Comparison of ENCODE assay signal across 12 cellular contexts in the genomic region with DNA sequence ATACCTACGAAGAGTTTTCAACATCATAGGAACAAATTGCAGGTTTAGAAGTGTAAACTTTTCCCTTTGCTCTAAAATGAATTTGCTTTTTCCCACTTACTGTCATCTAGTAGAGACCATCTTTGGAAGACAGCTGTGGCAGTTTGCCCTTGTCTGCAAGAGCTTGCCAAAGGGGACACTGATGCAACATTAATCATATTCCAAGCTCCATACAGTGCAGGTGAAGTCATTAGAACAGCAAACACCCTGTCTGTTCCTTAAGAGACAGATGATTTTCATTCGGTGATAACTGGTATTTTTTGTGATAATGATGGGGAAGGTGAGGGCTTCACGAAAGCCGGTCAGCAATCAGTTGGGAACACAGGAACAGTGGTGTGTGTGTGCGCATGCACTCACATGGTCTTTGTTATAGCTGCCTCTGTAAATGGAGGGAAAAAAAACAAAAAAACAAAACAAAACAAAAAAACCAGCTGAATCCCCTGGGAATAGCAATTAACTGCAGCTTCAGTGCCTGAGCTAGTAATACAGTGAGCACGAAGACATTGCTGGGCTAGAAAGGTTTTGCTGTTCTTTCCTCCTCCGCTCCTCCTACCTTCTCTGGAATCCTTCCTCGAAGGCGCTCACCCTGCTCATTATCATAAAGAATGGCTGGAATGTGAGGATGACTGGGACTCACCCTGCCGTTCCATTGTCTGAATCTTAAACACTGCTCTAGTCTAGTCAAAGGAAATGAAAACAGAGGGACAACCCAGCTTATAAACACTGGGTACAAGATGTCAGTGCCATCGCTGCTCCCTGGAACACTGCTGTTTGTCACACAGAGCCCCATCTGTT. TPM values are rescaled to one million over a fixed set of nuclear protein-coding genes. Genes with fewer than 3 reads are reported as not detected.
DNase-seq lines count a peak whose midpoint lies in the region; ATAC-seq, FAIRE-seq and TF ChIP-seq lines count a peak whose summit lies in the region.
"Had no signal": no experiment of that assay in that cellular context is flagged by ENCODE, and none has a peak within 500 bp of the region (broad histone marks: within the 10 kb centered on the region; RNA-seq: fewer than 3 reads in every experiment).

No MANE protein-coding gene starts in this region.

- H3K36me3 ChIP-seq in astrocyte (ENCODE audit: insufficient read depth, low read length) (no peaks in the 10 kb centered on the region), iPS DF 6.9 (ENCODE audit: control insufficient read depth, insufficient read depth, low read length) (no peaks in the 10 kb centered on the region)
- H3K36me3 ChIP-seq: left lung had no signal

- H3K9me3 ChIP-seq in astrocyte (ENCODE audit: insufficient read depth, low read depth, low read length) (no peaks in the 10 kb centered on the region), iPS DF 6.9 (ENCODE audit: control insufficient read depth, insufficient read depth, low read length) (no peaks in the 10 kb centered on the region)

- peak overlapping the region; percentile 53 for H3K9ac ChIP-seq in astrocyte (ENCODE audit: low read length)

- H3K27ac Mint-ChIP-seq in astrocyte (ENCODE audit: unreplicated experiment) (peak overlapping the region; percentile 97), type B pancreatic cell (peak overlapping the region; percentile 79)
- no peak overlapping the region for H3K27ac Mint-ChIP-seq in activated naive CD8-positive, alpha-beta T cell treated with anti-CD3 and anti-CD28 coated beads, Interleukin-2, amount 50 U/mL, for 24 hours
- H3K27ac Mint-ChIP-seq: activated naive CD8-positive, alpha-beta T cell treated with anti-CD3 and anti-CD28 coated beads, Interleukin-2, amount 10 ng/mL, durations not matched to agents 7 days and 5 days had no signal

- WGBS in iPS DF 6.9 (ENCODE audit: insufficient coverage, insufficient read length), result no CpG with 5 or more reads among the region's 11 CpGs

- H3K4me3 Mint-ChIP-seq in astrocyte (ENCODE audit: unreplicated experiment), result peak overlapping the region; percentile 70
- peak overlapping the region; percentile 51 for H3K4me3 Mint-ChIP-seq in type B pancreatic cell
- H3K4me3 Mint-ChIP-seq in activated naive CD8-positive, alpha-beta T cell treated with anti-CD3 and anti-CD28 coated beads, Interleukin-2, amount 50 U/mL, for 24 hours, result no peak overlapping the region
- H3K4me3 Mint-ChIP-seq: activated naive CD8-positive, alpha-beta T cell treated with anti-CD3 and anti-CD28 coated beads, Interleukin-2, amount 10 ng/mL, durations not matched to agents 7 days and 5 days had no signal

- peak overlapping the region; percentile 67 for H2AFZ ChIP-seq in astrocyte (ENCODE audit: low read depth, low read length)

- peak overlapping the region; percentile 81 for H3K4me2 ChIP-seq in astrocyte (ENCODE audit: low read length)

- H3K9me3 Mint-ChIP-seq in astrocyte (ENCODE audit: unreplicated experiment) (peaks cover 2% of the 10 kb centered on the region), type B pancreatic cell (no peaks in the 10 kb centered on the region)
- H3K9me3 Mint-ChIP-seq in activated naive CD8-positive, alpha-beta T cell treated with anti-CD3 and anti-CD28 coated beads, Interleukin-2, amount 50 U/mL, for 24 hours, result peaks cover 6% of the 10 kb centered on the region
- H3K9me3 Mint-ChIP-seq: activated naive CD8-positive, alpha-beta T cell treated with anti-CD3 and anti-CD28 coated beads, Interleukin-2, amount 10 ng/mL, durations not matched to agents 7 days and 5 days had no signal

- H3K4me1 Mint-ChIP-seq in astrocyte (ENCODE audit: low read depth, unreplicated experiment), result peaks cover 18% of the 10 kb centered on the region
- H3K4me1 Mint-ChIP-seq in type B pancreatic cell (ENCODE audit: unreplicated experiment), result peaks cover 15% of the 10 kb centered on the region
- no peaks in the 10 kb centered on the region for H3K4me1 Mint-ChIP-seq in activated naive CD8-positive, alpha-beta T cell treated with anti-CD3 and anti-CD28 coated beads, Interleukin-2, amount 50 U/mL, for 24 hours
- H3K4me1 Mint-ChIP-seq: activated naive CD8-positive, alpha-beta T cell treated with anti-CD3 and anti-CD28 coated beads, Interleukin-2, amount 10 ng/mL, durations not matched to agents 7 days and 5 days had no signal

- H3K4me1 ChIP-seq in astrocyte (ENCODE audit: insufficient read depth, low read length) (peaks cover 13% of the 10 kb centered on the region), iPS DF 6.9 (ENCODE audit: control insufficient read depth, insufficient read depth, low read length) (peaks cover 5% of the 10 kb centered on the region; the same call in 1 of the 2 replicates)
- H3K4me1 ChIP-seq: left lung had no signal

- TF ChIP-seq CTCF in astrocyte (IDR thresholded peaks at IDR 0.05; ENCODE audit: insufficient read depth, low read depth, low read length) (no peak), type B pancreatic cell (conservative IDR thresholded peaks at IDR 0.05) (no peak)

- H3K36me3 Mint-ChIP-seq in astrocyte (ENCODE audit: low read depth, unreplicated experiment), result peaks cover 2% of the 10 kb centered on the region
- no peaks in the 10 kb centered on the region for H3K36me3 Mint-ChIP-seq in type B pancreatic cell
- H3K36me3 Mint-ChIP-seq in activated naive CD8-positive, alpha-beta T cell treated with anti-CD3 and anti-CD28 coated beads, Interleukin-2, amount 50 U/mL, for 24 hours (ENCODE audit: low read depth), result no peaks in the 10 kb centered on the region
- H3K36me3 Mint-ChIP-seq: activated naive CD8-positive, alpha-beta T cell treated with anti-CD3 and anti-CD28 coated beads, Interleukin-2, amount 10 ng/mL, durations not matched to agents 7 days and 5 days had no signal

- H3K4me3 ChIP-seq in astrocyte (ENCODE audit: insufficient read depth, low read depth, low read length) (peak overlapping the region; percentile 30), iPS DF 6.9 (ENCODE audit: low read length) (no peak overlapping the region)
- H3K4me3 ChIP-seq: left lung had no signal

- ATAC-seq in activated naive CD8-positive, alpha-beta T cell treated with anti-CD3 and anti-CD28 coated beads, Interleukin-2, amount 50 U/mL, for 24 hours, result no peak
- ATAC-seq: left lung had no signal

- H3K27me3 Mint-ChIP-seq in astrocyte (ENCODE audit: low read depth, unreplicated experiment) (no peaks in the 10 kb centered on the region), type B pancreatic cell (no peaks in the 10 kb centered on the region)
- H3K27me3 Mint-ChIP-seq in activated naive CD8-positive, alpha-beta T cell treated with anti-CD3 and anti-CD28 coated beads, Interleukin-2, amount 50 U/mL, for 24 hours, result peaks cover 5% of the 10 kb centered on the region
- H3K27me3 Mint-ChIP-seq: activated naive CD8-positive, alpha-beta T cell treated with anti-CD3 and anti-CD28 coated beads, Interleukin-2, amount 10 ng/mL, durations not matched to agents 7 days and 5 days had no signal

- no peaks in the 10 kb centered on the region for H3K79me2 ChIP-seq in astrocyte (ENCODE audit: insufficient read depth, low read length)

- peak; percentile 75 for FAIRE-seq in astrocyte (lab: Jason Lieb, UNC)
- FAIRE-seq: A204.1 had no signal

- H3K27me3 ChIP-seq in astrocyte (ENCODE audit: insufficient read depth, low read length), result no peaks in the 10 kb centered on the region
- H3K27me3 ChIP-seq in iPS DF 6.9 (ENCODE audit: control insufficient read depth, insufficient read depth, low read length), result no peaks in the 10 kb centered on the region

- H4K20me1 ChIP-seq in astrocyte (ENCODE audit: insufficient read depth, low read length), result no peaks in the 10 kb centered on the region

- H3K27ac ChIP-seq in astrocyte (ENCODE audit: low read depth, low read length) (peak overlapping the region; percentile 44), iPS DF 6.9 (ENCODE audit: low read length) (no peak overlapping the region)
- H3K27ac ChIP-seq: HL-60, left lung had no signal

- DNase-seq in NCI-H748 (lab: John Stamatoyannopoulos, UW; ENCODE audit: unreplicated experiment) (peak; percentile 31), NCI-H748 treated with DMSO at 0.1 percent for 48 hours (lab: John Stamatoyannopoulos, UW) (no peak), astrocyte (ENCODE audit: low read depth) (peak; percentile 80), iPS DF 6.9 (ENCODE audit: low read depth, low spot score) (peak; percentile 83), type B pancreatic cell (ENCODE audit: extremely low spot score, unreplicated experiment) (no peak), SHP77 treated with DMSO at 0.1 percent for 48 hours (lab: John Stamatoyannopoulos, UW) (no peak), NCI-H1092 treated with DMSO at 0.1 percent for 48 hours (lab: John Stamatoyannopoulos, UW) (no peak)
- no peak for DNase-seq in activated naive CD8-positive, alpha-beta T cell treated with anti-CD3 and anti-CD28 coated beads, Interleukin-2, amount 50 U/mL, for 24 hours
- DNase-seq: activated naive CD8-positive, alpha-beta T cell treated with anti-CD3 and anti-CD28 coated beads, Interleukin-2, amount 10 ng/mL, durations not matched to agents 7 days and 5 days; left lung had no signal

RNA-seq across cellular contexts. Expression of gene KIF13A, which starts 35.2 kb away (rescaled TPM):
- total RNA-seq in astrocyte (38.1 and 38.4 TPM in 2 replicates), type B pancreatic cell (ENCODE audit: low replicate concordance) (36.9 and 40.1 TPM in 2 replicates)

Comparison
In these comparisons a context has a peak if more than half of its experiments do, and no peak if none do; other contexts are left out.
1. DNase-seq: peak in NCI-H748 (single experiment), astrocyte (single experiment) and iPS DF 6.9 (single experiment); none in NCI-H748 treated with DMSO at 0.1 percent for 48 hours (single experiment), type B pancreatic cell (single experiment), activated naive CD8-positive, alpha-beta T cell treated with anti-CD3 and anti-CD28 coated beads, Interleukin-2, amount 50 U/mL, for 24 hours (single experiment), SHP77 treated with DMSO at 0.1 percent for 48 hours (single experiment) and NCI-H1092 treated with DMSO at 0.1 percent for 48 hours (single experiment).